Comparison of ENCODE assay signal across 1 cellular context in genomic region chr2:215796160-215796559, GRCh38.
TF ChIP-seq lines count a peak whose summit lies in the region.

No MANE protein-coding gene starts in this region.

TF ChIP-seq in GM23338, 12 proteins besides CTCF, POLR2A, EP300 and RAD21 (continued from another document):
- TF ChIP-seq ZNF462 (CRISPR knock-in tag; IDR thresholded peaks at IDR 0.05) (no peak), JUNB (IDR thresholded peaks at IDR 0.05; ENCODE audit: unreplicated experiment) (no peak), ETS1 (IDR thresholded peaks at IDR 0.05) (no peak), ZNF331 (CRISPR knock-in tag; IDR thresholded peaks at IDR 0.05; ENCODE audit: low read depth) (no peak), EZH2phosphoT487 (IDR thresholded peaks at IDR 0.05; ENCODE audit: unreplicated experiment) (no peak)
